ENCODE assay signal across 2 cellular contexts in the genomic region with DNA sequence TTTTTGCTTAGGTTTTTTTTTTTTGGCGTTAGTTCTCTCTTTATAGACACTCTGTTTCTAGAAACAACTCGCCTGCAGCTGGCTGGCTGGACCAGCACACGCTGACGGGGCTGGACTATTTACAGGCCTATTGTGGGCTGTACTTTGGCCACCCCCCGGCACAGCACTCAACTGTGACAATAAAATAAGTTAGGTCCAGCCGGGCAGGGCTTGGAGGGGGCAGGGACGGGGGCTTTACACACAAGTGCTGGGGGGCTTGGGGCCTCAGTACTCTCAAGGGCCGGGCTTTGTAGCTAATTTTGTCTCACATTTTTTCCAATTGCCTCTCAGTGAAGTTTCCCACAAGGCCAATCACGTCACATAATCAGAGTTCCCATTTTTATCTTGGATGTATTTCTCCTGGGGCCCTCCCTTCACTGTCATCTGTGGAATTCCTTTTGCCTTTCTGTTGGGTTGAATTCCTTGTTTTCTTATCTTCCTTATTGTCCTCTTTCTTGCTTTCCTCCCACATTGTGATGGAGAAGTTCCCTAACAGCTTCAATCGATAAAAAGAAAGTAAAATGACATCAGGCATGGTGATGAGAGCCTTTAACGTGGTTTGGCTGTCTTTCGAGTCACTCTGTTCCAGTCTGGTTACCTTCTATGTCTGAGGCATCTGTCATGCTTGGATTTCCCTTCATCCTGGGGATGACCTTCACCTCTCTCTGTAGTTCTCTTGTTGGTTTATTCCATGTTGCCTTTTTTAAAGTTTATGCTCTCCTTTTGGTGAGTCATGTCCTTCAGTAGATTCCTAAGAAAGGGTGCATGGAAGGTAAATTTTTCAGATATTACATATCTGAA.
TF ChIP-seq lines count a peak whose summit lies in the region.

No MANE protein-coding gene starts in this region.

TF ChIP-seq in GM23338, 12 proteins besides CTCF, POLR2A, EP300 and RAD21 (continues in another document):
- TF ChIP-seq, protein P1, sequence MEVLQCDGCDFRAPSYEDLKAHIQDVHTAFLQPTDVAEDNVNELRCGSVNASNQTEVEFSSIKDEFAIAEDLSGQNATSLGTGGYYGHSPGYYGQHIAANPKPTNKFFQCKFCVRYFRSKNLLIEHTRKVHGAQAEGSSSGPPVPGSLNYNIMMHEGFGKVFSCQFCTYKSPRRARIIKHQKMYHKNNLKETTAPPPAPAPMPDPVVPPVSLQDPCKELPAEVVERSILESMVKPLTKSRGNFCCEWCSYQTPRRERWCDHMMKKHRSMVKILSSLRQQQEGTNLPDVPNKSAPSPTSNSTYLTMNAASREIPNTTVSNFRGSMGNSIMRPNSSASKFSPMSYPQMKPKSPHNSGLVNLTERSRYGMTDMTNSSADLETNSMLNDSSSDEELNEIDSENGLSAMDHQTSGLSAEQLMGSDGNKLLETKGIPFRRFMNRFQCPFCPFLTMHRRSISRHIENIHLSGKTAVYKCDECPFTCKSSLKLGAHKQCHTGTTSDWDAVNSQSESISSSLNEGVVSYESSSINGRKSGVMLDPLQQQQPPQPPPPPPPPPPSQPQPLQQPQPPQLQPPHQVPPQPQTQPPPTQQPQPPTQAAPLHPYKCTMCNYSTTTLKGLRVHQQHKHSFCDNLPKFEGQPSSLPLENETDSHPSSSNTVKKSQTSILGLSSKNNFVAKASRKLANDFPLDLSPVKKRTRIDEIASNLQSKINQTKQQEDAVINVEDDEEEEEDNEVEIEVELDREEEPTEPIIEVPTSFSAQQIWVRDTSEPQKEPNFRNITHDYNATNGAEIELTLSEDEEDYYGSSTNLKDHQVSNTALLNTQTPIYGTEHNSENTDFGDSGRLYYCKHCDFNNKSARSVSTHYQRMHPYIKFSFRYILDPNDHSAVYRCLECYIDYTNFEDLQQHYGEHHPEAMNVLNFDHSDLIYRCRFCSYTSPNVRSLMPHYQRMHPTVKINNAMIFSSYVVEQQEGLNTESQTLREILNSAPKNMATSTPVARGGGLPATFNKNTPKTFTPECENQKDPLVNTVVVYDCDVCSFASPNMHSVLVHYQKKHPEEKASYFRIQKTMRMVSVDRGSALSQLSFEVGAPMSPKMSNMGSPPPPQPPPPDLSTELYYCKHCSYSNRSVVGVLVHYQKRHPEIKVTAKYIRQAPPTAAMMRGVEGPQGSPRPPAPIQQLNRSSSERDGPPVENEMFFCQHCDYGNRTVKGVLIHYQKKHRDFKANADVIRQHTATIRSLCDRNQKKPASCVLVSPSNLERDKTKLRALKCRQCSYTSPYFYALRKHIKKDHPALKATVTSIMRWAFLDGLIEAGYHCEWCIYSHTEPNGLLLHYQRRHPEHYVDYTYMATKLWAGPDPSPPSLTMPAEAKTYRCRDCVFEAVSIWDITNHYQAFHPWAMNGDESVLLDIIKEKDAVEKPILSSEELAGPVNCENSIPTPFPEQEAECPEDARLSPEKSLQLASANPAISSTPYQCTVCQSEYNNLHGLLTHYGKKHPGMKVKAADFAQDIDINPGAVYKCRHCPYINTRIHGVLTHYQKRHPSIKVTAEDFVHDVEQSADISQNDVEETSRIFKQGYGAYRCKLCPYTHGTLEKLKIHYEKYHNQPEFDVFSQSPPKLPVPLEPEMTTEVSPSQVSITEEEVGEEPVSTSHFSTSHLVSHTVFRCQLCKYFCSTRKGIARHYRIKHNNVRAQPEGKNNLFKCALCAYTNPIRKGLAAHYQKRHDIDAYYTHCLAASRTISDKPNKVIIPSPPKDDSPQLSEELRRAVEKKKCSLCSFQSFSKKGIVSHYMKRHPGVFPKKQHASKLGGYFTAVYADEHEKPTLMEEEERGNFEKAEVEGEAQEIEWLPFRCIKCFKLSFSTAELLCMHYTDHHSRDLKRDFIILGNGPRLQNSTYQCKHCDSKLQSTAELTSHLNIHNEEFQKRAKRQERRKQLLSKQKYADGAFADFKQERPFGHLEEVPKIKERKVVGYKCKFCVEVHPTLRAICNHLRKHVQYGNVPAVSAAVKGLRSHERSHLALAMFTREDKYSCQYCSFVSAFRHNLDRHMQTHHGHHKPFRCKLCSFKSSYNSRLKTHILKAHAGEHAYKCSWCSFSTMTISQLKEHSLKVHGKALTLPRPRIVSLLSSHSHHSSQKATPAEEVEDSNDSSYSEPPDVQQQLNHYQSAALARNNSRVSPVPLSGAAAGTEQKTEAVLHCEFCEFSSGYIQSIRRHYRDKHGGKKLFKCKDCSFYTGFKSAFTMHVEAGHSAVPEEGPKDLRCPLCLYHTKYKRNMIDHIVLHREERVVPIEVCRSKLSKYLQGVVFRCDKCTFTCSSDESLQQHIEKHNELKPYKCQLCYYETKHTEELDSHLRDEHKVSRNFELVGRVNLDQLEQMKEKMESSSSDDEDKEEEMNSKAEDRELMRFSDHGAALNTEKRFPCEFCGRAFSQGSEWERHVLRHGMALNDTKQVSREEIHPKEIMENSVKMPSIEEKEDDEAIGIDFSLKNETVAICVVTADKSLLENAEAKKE (CRISPR knock-in tag; IDR thresholded peaks at IDR 0.05), result no peak
- no peak for TF ChIP-seq NANOG (IDR thresholded peaks at IDR 0.05; ENCODE audit: borderline replicate concordance)
- TF ChIP-seq ZNF114 (CRISPR knock-in tag; IDR thresholded peaks at IDR 0.05), result no peak
- TF ChIP-seq STAT1 (IDR thresholded peaks at IDR 0.05; ENCODE audit: unreplicated experiment), result no peak
- TF ChIP-seq CREB1 (CRISPR knock-in tag; IDR thresholded peaks at IDR 0.05; ENCODE audit: low read depth), result no peak
- TF ChIP-seq, protein P2, sequence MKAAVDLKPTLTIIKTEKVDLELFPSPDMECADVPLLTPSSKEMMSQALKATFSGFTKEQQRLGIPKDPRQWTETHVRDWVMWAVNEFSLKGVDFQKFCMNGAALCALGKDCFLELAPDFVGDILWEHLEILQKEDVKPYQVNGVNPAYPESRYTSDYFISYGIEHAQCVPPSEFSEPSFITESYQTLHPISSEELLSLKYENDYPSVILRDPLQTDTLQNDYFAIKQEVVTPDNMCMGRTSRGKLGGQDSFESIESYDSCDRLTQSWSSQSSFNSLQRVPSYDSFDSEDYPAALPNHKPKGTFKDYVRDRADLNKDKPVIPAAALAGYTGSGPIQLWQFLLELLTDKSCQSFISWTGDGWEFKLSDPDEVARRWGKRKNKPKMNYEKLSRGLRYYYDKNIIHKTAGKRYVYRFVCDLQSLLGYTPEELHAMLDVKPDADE (IDR thresholded peaks at IDR 0.05), result no peak
- TF ChIP-seq POLR2AphosphoS5 (IDR thresholded peaks at IDR 0.05; ENCODE audit: low read depth), result no peak
- no peak for TF ChIP-seq JUNB (IDR thresholded peaks at IDR 0.05; ENCODE audit: unreplicated experiment)
- no peak for TF ChIP-seq EZH2phosphoT487 (IDR thresholded peaks at IDR 0.05; ENCODE audit: unreplicated experiment)
- TF ChIP-seq ZNF331 (CRISPR knock-in tag; IDR thresholded peaks at IDR 0.05; ENCODE audit: low read depth), result no peak

TF ChIP-seq in GM12878, 131 proteins besides CTCF, POLR2A, EP300 and RAD21:
- 0 out of 2 replicates have a peak, but pooled peaks have one; percentile 22 for TF ChIP-seq ZNF384 (IDR thresholded peaks at IDR 0.05; ENCODE audit: borderline replicate concordance, low read depth, low read length)
- no peak for TF ChIP-seq RAD51 (IDR thresholded peaks at IDR 0.05)
